Comparison of ENCODE assay signal across 19 cellular contexts in genomic region chr12:109056891-109057290, GRCh38. TPM values are rescaled to one million over a fixed set of nuclear protein-coding genes. Genes with fewer than 3 reads are reported as not detected.
A peak's percentile ranks its signal among the peaks of the same experiment; 100 is the strongest.
DNase-seq lines count a peak whose midpoint lies in the region; ATAC-seq and TF ChIP-seq lines count a peak whose summit lies in the region.
"Had no signal": no experiment of that assay in that cellular context is flagged by ENCODE, and none has a peak within 500 bp of the region (broad histone marks: within the 10 kb centered on the region; RNA-seq: fewer than 3 reads in every experiment).

No MANE protein-coding gene starts in this region.

- no peak overlapping the region for H3K9ac ChIP-seq in mesendoderm (ENCODE audit: low read length)
- H3K9ac ChIP-seq: BLaER1 treated with 17β-estradiol and CSF1 and Interleukin-3, amounts not matched to agents 10 nM and 100 nM had no signal

- H3K79me2 ChIP-seq in PC-9 (ENCODE audit: low read depth) (no peaks in the 10 kb centered on the region), mesendoderm (ENCODE audit: control insufficient read depth, insufficient read depth, low read length) (no peaks in the 10 kb centered on the region)

- H3K27ac ChIP-seq in HEK293 (ENCODE audit: extremely low read depth, low read depth, low read length), result no peak overlapping the region
- H3K27ac ChIP-seq in cingulate gyrus (ENCODE audit: low read depth, low read length), result peak overlapping the region; percentile 96
- peak overlapping the region; percentile 92 for H3K27ac ChIP-seq in layer of hippocampus (ENCODE audit: low read depth, low read length)
- H3K27ac ChIP-seq in right cardiac atrium (ENCODE audit: low read length), result no peak overlapping the region
- no peak overlapping the region for H3K27ac ChIP-seq in PC-9
- no peak overlapping the region for H3K27ac ChIP-seq in mesendoderm (ENCODE audit: low read depth, low read length)
- H3K27ac ChIP-seq: BLaER1 treated with 17β-estradiol and CSF1 and Interleukin-3, amounts not matched to agents 10 nM and 100 nM had no signal

- no peaks in the 10 kb centered on the region for H3K79me1 ChIP-seq in mesendoderm (ENCODE audit: low read length)

- H3K56ac ChIP-seq in mesendoderm (ENCODE audit: low read length), result no peak overlapping the region

- 83% methylated on average over 3 of the region's 3 CpGs for WGBS in right cardiac atrium
- WGBS in mesendoderm (ENCODE audit: extremely low coverage, insufficient coverage, low lambda C conversion rate), result no CpG with 5 or more reads among the region's 3 CpGs

- intact Hi-C loops in right cardiac atrium (cut with DNase I) (no loop called here), PC-9 (cut with micrococcal nuclease; ENCODE audit: unreplicated experiment) (no loop called here), Right ventricle myocardium superior (cut with DNase I) (no loop called here)

- no peak overlapping the region for H2AFZ ChIP-seq in PC-9

- H3K9me2 ChIP-seq in PC-9 (ENCODE audit: insufficient read depth), result no peaks in the 10 kb centered on the region

- H3K18ac ChIP-seq in mesendoderm (ENCODE audit: low read length), result no peak overlapping the region

- no peak overlapping the region for H4K8ac ChIP-seq in mesendoderm (ENCODE audit: low read depth, low read length)

- CTCF ChIA-PET in HEK293 (lab: Yijun Ruan, JAX), result no interaction called here
- CTCF ChIA-PET in PC-9 (lab: Charles Lee), result no interaction called here

- TF ChIP-seq CTCF in HEK293 (tag by site-specific recombination; IDR thresholded peaks at IDR 0.05) (no peak), PC-9 (conservative IDR thresholded peaks at IDR 0.05) (no peak)

- POLR2A ChIA-PET in HEK293 (lab: Yijun Ruan, JAX) (no interaction called here), PC-9 (lab: Charles Lee; ENCODE audit: unreplicated experiment) (no interaction called here)

- H3K4me2 ChIP-seq in PC-9 (no peak overlapping the region), mesendoderm (ENCODE audit: low read length) (no peak overlapping the region)
- H3K4me2 ChIP-seq: BLaER1 treated with 17β-estradiol and CSF1 and Interleukin-3, amounts not matched to agents 10 nM and 100 nM had no signal

- no peak overlapping the region for H2BK15ac ChIP-seq in mesendoderm (replicated peaks; ENCODE audit: low read depth)

- no peak overlapping the region for H3K4me3 ChIP-seq in HEK293 (ENCODE audit: low read depth, low read length)
- no peak overlapping the region for H3K4me3 ChIP-seq in right cardiac atrium (ENCODE audit: low read length)
- no peak overlapping the region for H3K4me3 ChIP-seq in PC-9
- no peak overlapping the region for H3K4me3 ChIP-seq in mesendoderm (ENCODE audit: low read length)
- H3K4me3 ChIP-seq: BLaER1 treated with 17β-estradiol and CSF1 and Interleukin-3, amounts not matched to agents 10 nM and 100 nM; HAP-1 had no signal

- no peak overlapping the region for H2AK5ac ChIP-seq in mesendoderm (ENCODE audit: low read length)

- no peak overlapping the region for H4K5ac ChIP-seq in mesendoderm (ENCODE audit: low read length)

- DNase-seq in putamen (ENCODE audit: low spot score) (peak; percentile 58), right cardiac atrium (no peak), PC-9 (no peak), mesendoderm (no peak), Right ventricle myocardium superior (no peak)
- DNase-seq: 8988T; AML-193; Calu3; CD4-positive, alpha-beta T cell; DMS 273 treated with DMSO at 0.1 percent for 48 hours; HFFc6 had no signal

- H3K27me3 ChIP-seq in layer of hippocampus (ENCODE audit: control insufficient read depth, insufficient read depth, low read length), result no peaks in the 10 kb centered on the region
- H3K27me3 ChIP-seq in right cardiac atrium (ENCODE audit: control insufficient read depth, insufficient read depth), result no peaks in the 10 kb centered on the region
- H3K27me3 ChIP-seq in PC-9 (ENCODE audit: insufficient read depth, low read depth), result no peaks in the 10 kb centered on the region
- no peaks in the 10 kb centered on the region for H3K27me3 ChIP-seq in mesendoderm (ENCODE audit: insufficient read depth, low read length, poor library complexity)
- H3K27me3 ChIP-seq: BLaER1 treated with 17β-estradiol and CSF1 and Interleukin-3, amounts not matched to agents 10 nM and 100 nM had no signal

- H4K20me1 ChIP-seq in PC-9 (ENCODE audit: insufficient read depth), result no peaks in the 10 kb centered on the region
- H4K20me1 ChIP-seq: BLaER1 treated with 17β-estradiol and CSF1 and Interleukin-3, amounts not matched to agents 10 nM and 100 nM had no signal

- H3K4me1 ChIP-seq in HEK293 (ENCODE audit: control insufficient read depth, insufficient read depth, low read length), result peaks cover 3% of the 10 kb centered on the region; the same call in 1 of the 2 replicates
- H3K4me1 ChIP-seq in right cardiac atrium (ENCODE audit: control insufficient read depth, insufficient read depth, low read length), result peaks cover 6% of the 10 kb centered on the region
- peaks cover 9% of the 10 kb centered on the region; the same call in 1 of the 2 replicates for H3K4me1 ChIP-seq in PC-9 (replicated peaks; ENCODE audit: insufficient read depth)
- H3K4me1 ChIP-seq in mesendoderm (ENCODE audit: control insufficient read depth, low read depth, low read length), result no peaks in the 10 kb centered on the region

- no peaks in the 10 kb centered on the region for H3F3A ChIP-seq in PC-9 (ENCODE audit: insufficient read depth, low read depth)

- no peak overlapping the region for H3K4ac ChIP-seq in mesendoderm (ENCODE audit: low read depth, low read length)

- no peak overlapping the region for H2BK120ac ChIP-seq in mesendoderm (ENCODE audit: low read depth, low read length)

- H3K36me3 ChIP-seq in HEK293 (ENCODE audit: control insufficient read depth in 2 of 2, insufficient read depth in 1 of 2, low read length in 2 of 2), result peaks cover 23 to 48% of the 10 kb centered on the region in 2 experiments
- no peaks in the 10 kb centered on the region for H3K36me3 ChIP-seq in PC-9 (ENCODE audit: low read depth)
- H3K36me3 ChIP-seq in mesendoderm (ENCODE audit: control insufficient read depth, insufficient read depth, low read length), result no peaks in the 10 kb centered on the region

- ATAC-seq in right cardiac atrium (no peak), Right ventricle myocardium superior (ENCODE audit: poor library complexity) (no peak)

- H3K9me3 ChIP-seq in HEK293 (ENCODE audit: control insufficient read depth, insufficient read depth, low read depth, low read length) (no peaks in the 10 kb centered on the region), right cardiac atrium (ENCODE audit: control insufficient read depth, low read length) (no peaks in the 10 kb centered on the region), PC-9 (ENCODE audit: insufficient read depth, low read depth) (no peaks in the 10 kb centered on the region)
- H3K9me3 ChIP-seq: BLaER1 treated with 17β-estradiol and CSF1 and Interleukin-3, amounts not matched to agents 10 nM and 100 nM; HAP-1 had no signal

- no peak overlapping the region for H2BK5ac ChIP-seq in mesendoderm (ENCODE audit: low read length)

- BruUV-seq in PC-9 (replicated peaks; lab: Mats Ljungman, UMichigan), result no TSS peak

- no peak overlapping the region for H3K23ac ChIP-seq in mesendoderm (ENCODE audit: low read length)

TF ChIP-seq in HEK293, 187 proteins besides CTCF, POLR2A, EP300 and RAD21:
- TF ChIP-seq ATF2 (tag by site-specific recombination; IDR thresholded peaks at IDR 0.05; ENCODE audit: low read depth) (peak; percentile 30; the same call in 1 of the 2 replicates), ZNF792 (tag by site-specific recombination; IDR thresholded peaks at IDR 0.05) (no peak), ZFHX2 (tag by site-specific recombination; conservative IDR thresholded peaks at IDR 0.05) (no peak), ZNF791 (tag by site-specific recombination; IDR thresholded peaks at IDR 0.05) (no peak)

RNA-seq across cellular contexts. Expression of gene USP30, which starts 4.5 kb away (rescaled TPM):
- total RNA-seq in right cardiac atrium, result 10 to 100 TPM; 10.1 to 12.7 (median 11.7) TPM
- 7.5 TPM for polyA plus RNA-seq in right cardiac atrium
- total RNA-seq in PC-9 (2021), result 12.0 and 12.5 TPM in 2 replicates
- 4.8 TPM for polyA plus RNA-seq in mesendoderm (2013, experiment 1 of 2)
- polyA plus RNA-seq in mesendoderm (2013, experiment 2 of 2), result 4.8 TPM
- 12.2 TPM for total RNA-seq in Right ventricle myocardium superior

RNA-seq across cellular contexts. Expression of gene SVOP, which starts 36.0 kb away (rescaled TPM):
- total RNA-seq in right cardiac atrium (under 1 TPM; 0.03 to 0.45 (median 0.11) TPM), PC-9 (2021) (not detected in 2 replicates), Right ventricle myocardium superior (3.0 TPM)
- 0.32 TPM for polyA plus RNA-seq in right cardiac atrium
- 0.01 TPM for polyA plus RNA-seq in mesendoderm (2013, experiment 1 of 2)
- polyA plus RNA-seq in mesendoderm (2013, experiment 2 of 2), result 0.01 TPM
- total RNA-seq: Calu3; CD4-positive, alpha-beta T cell; Daoy; H1; HFFc6; HT-29 had no signal

RNA-seq across cellular contexts. Expression of gene ALKBH2, which starts 36.4 kb away (rescaled TPM):
- 10 to 100 TPM in 1 of 4 donors, 1 to 10 TPM in 3; 7.4 to 12.2 (median 7.6) TPM for total RNA-seq in right cardiac atrium
- polyA plus RNA-seq in right cardiac atrium, result 12.2 TPM
- total RNA-seq in PC-9 (2021), result 14.9 and 15.2 TPM in 2 replicates
- 18.3 TPM for polyA plus RNA-seq in mesendoderm (2013, experiment 1 of 2)
- 18.0 TPM for polyA plus RNA-seq in mesendoderm (2013, experiment 2 of 2)
- total RNA-seq in Right ventricle myocardium superior, result 7.2 TPM

RNA-seq across cellular contexts. Expression of gene UNG, which starts 40.5 kb away (rescaled TPM):
- total RNA-seq in right cardiac atrium (10 to 100 TPM; 10.3 to 16.6 (median 13.2) TPM), PC-9 (2021) (52.5 and 54.9 TPM in 2 replicates), Right ventricle myocardium superior (24.8 TPM)
- 10.3 TPM for polyA plus RNA-seq in right cardiac atrium
- polyA plus RNA-seq in mesendoderm (2013, experiment 1 of 2), result 105 TPM
- 107 TPM for polyA plus RNA-seq in mesendoderm (2013, experiment 2 of 2)

RNA-seq across cellular contexts. Expression of gene ACACB, which starts 59.5 kb away (rescaled TPM):
- total RNA-seq in right cardiac atrium, result 100 to 1,000 TPM in 3 of 4 donors, 10 to 100 TPM in 1; 94.9 to 128 (median 116) TPM
- polyA plus RNA-seq in right cardiac atrium, result 87.1 TPM
- total RNA-seq in PC-9 (2021), result 13.8 and 15.1 TPM in 2 replicates
- polyA plus RNA-seq in mesendoderm (2013, experiment 1 of 2), result 2.0 TPM
- polyA plus RNA-seq in mesendoderm (2013, experiment 2 of 2), result 2.0 TPM
- 167 TPM for total RNA-seq in Right ventricle myocardium superior

Comparison
In these comparisons a context has a peak if more than half of its experiments do, and no peak if none do; other contexts are left out.
1. H3K27ac ChIP-seq: peak in cingulate gyrus (single experiment) and layer of hippocampus (single experiment); none in HEK293 (single experiment), right cardiac atrium (single experiment), PC-9 (single experiment) and mesendoderm (single experiment).